ENCODE assay signal across 9 cellular contexts in the genomic region with DNA sequence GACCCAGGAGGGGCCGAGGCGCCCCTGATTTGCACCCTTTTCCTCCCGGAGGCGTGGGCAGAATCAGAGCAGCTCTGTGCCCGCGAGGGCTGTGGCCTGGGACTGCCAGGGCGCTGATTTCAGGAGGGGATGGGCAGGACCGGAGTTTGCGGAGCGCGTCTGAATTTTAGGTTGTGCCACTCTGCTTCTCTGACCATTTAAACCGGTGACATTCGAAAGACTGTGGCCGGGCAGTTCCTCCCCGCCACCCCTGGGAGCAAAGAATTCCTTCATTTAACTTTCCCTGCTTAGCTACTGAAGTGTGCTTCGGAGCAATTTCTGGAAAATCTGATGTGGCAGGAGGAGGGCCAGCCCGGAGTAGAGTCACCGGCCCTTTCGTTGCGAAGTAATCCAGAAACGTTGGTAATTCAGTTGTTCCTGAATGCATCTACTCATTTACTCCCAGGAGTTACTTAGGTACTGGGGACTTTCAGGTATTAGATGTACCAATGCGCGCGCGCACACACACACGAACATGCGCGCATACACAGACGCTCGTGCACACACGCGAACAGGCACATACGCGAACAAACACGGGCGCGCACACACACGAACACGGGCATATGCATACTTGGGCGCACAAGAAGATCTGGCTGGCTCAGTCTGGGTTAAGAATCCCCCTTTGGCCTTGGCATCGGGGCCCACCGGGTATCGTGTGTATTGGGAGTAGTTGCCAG. TPM values are rescaled to one million over a fixed set of nuclear protein-coding genes. Genes with fewer than 3 reads are reported as not detected.
DNase-seq lines count a peak whose midpoint lies in the region; ATAC-seq lines count a peak whose summit lies in the region.
"Had no signal": no experiment of that assay in that cellular context is flagged by ENCODE, and none has a peak within 500 bp of the region (broad histone marks: within the 10 kb centered on the region; RNA-seq: fewer than 3 reads in every experiment).

No MANE protein-coding gene starts in this region.

- H3K9ac ChIP-seq in ES-I3 (ENCODE audit: low read depth, low read length), result peak overlapping the region; percentile 76

- ATAC-seq in right cardiac atrium (peak; percentile 50 to 55), HG02763 (IDR thresholded peaks at IDR 0.05; ENCODE audit: unreplicated experiment) (no peak)

- no peaks in the 10 kb centered on the region for H3K36me3 ChIP-seq in ES-I3 (ENCODE audit: insufficient read depth, low read length)

- H3K9me3 ChIP-seq in ES-I3 (ENCODE audit: control insufficient read depth, insufficient read depth, low read length) (no peaks in the 10 kb centered on the region), right cardiac atrium (ENCODE audit: control insufficient read depth, low read length) (no peaks in the 10 kb centered on the region)

- intact Hi-C loops in right cardiac atrium (cut with DNase I) (no loop called here), posterior cingulate gyrus (cut with DNase I) (no loop called here)

- WGBS in right cardiac atrium, result 2% methylated on average over 43 of the region's 43 CpGs

- H3K27ac ChIP-seq in right cardiac atrium (ENCODE audit: low read length), result peak overlapping the region; percentile 63

- peaks cover 3% of the 10 kb centered on the region; the same call in 1 of the 2 replicates for H3K4me1 ChIP-seq in ES-I3 (ENCODE audit: insufficient read depth, low read length)
- H3K4me1 ChIP-seq in right cardiac atrium (ENCODE audit: control insufficient read depth, insufficient read depth, low read length), result no peaks in the 10 kb centered on the region

- peak overlapping the region; percentile 76 for H3K4me3 ChIP-seq in right cardiac atrium (ENCODE audit: low read length)

- DNase-seq in MV-4-11 (lab: John Stamatoyannopoulos, UW) (peak; percentile 49), amniotic epithelial cell (ENCODE audit: low read depth) (peak; percentile 16), right cardiac atrium (peak; percentile 58 to 90 (median 81)), posterior cingulate gyrus (peak in 7 of 10 donors; percentile 33 to 90 (median 53)), NCI-H1092 (lab: John Stamatoyannopoulos, UW) (no peak), HT-29 (ENCODE audit: low spot score) (no peak)

- no peaks in the 10 kb centered on the region for H3K27me3 ChIP-seq in right cardiac atrium (ENCODE audit: control insufficient read depth, insufficient read depth)

RNA-seq across cellular contexts. Expression of gene CCDC170, which starts 0.6 kb away (rescaled TPM):
- total RNA-seq in right cardiac atrium, result 1 to 10 TPM; 1.4 TPM
- polyA plus RNA-seq in right cardiac atrium, result 0.66 TPM
- total RNA-seq in HT-29 (2014; rRNA removed; shearing (Covaris generic)), result 0.05 and 1.6 TPM in 2 replicates
- total RNA-seq: T-helper 1 cell treated with Interleukin-12 subunit alpha and Interleukin-12 subunit beta and Interleukin-4 antibody, amounts not matched to agents 30 ng/mL and 1 ng/mL, for 36 hours had no signal

RNA-seq across cellular contexts. Expression of gene RMND1, which starts 42.5 kb away (rescaled TPM):
- total RNA-seq in right cardiac atrium, result 10 to 100 TPM; 10.9 to 15.2 (median 11.7) TPM
- 13.0 TPM for polyA plus RNA-seq in right cardiac atrium
- total RNA-seq in HT-29 (2014; rRNA removed; shearing (Covaris generic)), result 9.6 and 11.2 TPM in 2 replicates

Comparison
In these comparisons a context has a peak if more than half of its experiments do, and no peak if none do; other contexts are left out.
1. DNase-seq: peak in MV-4-11 (single experiment), amniotic epithelial cell (single experiment), right cardiac atrium (3 of 3) and posterior cingulate gyrus (7 of 10); none in NCI-H1092 (single experiment) and HT-29 (single experiment).